In the genomic region with DNA sequence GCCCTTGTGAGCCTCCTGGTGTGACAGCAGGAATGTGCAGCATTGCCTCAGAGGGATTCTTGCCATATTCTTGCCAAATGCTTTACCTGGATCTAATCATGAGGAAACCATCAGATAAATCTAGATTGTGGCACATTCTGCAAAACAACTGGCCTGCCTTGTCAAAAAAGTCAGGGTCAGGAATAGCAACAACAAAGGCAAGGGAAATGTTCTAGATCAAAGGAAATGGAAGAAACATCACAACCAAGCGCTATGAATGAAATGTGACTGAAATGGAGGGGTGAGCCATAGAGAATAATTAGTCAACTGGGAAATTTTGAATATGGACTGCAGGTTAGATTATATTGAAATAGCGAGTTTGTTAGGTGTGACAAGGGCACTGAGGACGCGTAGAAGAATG, we compare ENCODE assay signal across 6 cellular contexts.
"Had no signal": no experiment of that assay in that cellular context is flagged by ENCODE, and none has a peak within 500 bp of the region (broad histone marks: within the 10 kb centered on the region; RNA-seq: fewer than 3 reads in every experiment).

No MANE protein-coding gene starts in this region.

- DNase-seq: IMR-90, KBM-7 had no signal

- H3K4me1 Mint-ChIP-seq: IgD-negative memory B cell had no signal

- H3K36me3 Mint-ChIP-seq: IgD-negative memory B cell had no signal

- ATAC-seq: HepG2, K562 had no signal

- H3K4me3 Mint-ChIP-seq: IgD-negative memory B cell had no signal

- H3K9me3 Mint-ChIP-seq: IgD-negative memory B cell had no signal

- H3K27ac ChIP-seq: HL-60 had no signal

- H3K4me3 ChIP-seq: K562 had no signal
